In the genomic region with DNA sequence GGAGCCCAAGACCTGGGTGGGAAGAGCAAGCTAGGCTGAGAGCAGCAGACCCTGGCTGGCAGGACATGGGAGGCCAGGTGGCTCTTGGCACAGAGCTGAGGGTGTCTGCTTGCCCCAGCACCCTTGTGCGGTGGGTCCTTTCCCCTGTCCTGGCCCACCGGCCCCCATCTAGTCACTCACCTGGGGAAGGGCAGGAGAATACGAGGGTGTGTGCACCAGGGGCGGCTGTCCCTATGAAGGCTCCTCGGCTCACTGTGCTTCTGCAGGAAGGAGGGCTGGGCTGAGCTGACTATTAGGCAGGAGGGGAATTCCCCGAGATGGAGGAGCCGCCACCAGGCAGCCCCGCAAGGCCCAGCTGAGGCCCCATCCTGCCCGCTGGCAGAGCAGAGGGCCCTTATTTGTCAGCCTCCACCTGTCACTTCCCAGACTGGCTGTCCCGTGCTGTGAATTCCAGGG, we compare ENCODE assay signal across 8 cellular contexts. TPM values are rescaled to one million over a fixed set of nuclear protein-coding genes. Genes with fewer than 3 reads are reported as not detected.
A peak's percentile ranks its signal among the peaks of the same experiment; 100 is the strongest.
DNase-seq lines count a peak whose midpoint lies in the region; ATAC-seq and TF ChIP-seq lines count a peak whose summit lies in the region.

No MANE protein-coding gene starts in this region.

- H3K27me3 Mint-ChIP-seq in CD4-positive, alpha-beta T cell, result no peaks in the 10 kb centered on the region
- peaks cover 15% of the 10 kb centered on the region for H3K27me3 Mint-ChIP-seq in activated T-cell treated with anti-CD3 and anti-CD28 coated beads, Interleukin-2, amount 50 U/mL, for 72 hours (ENCODE audit: low read depth)
- no peaks in the 10 kb centered on the region for H3K27me3 Mint-ChIP-seq in naive B cell
- H3K27me3 Mint-ChIP-seq in endodermal cell (ENCODE audit: insufficient read depth), result peaks cover 10% of the 10 kb centered on the region

- H3K4me1 ChIP-seq in KMS-11 (ENCODE audit: low read depth, poor library complexity, severe bottlenecking) (peaks cover 52% of the 10 kb centered on the region), endodermal cell (ENCODE audit: control insufficient read depth, insufficient read depth, low read length) (peaks cover 1% of the 10 kb centered on the region)

- CTCF ChIA-PET in CD4-positive, alpha-beta T cell (lab: Charles Lee), result interaction anchor here (1.3 to 2.0 kb wide), 3 partner anchors 11 to 35 kb away, joined by 4 to 10 read pairs (median 4); no protein-coding TSS in a partner anchor

- ATAC-seq in CD4-positive, alpha-beta T cell (ENCODE audit: poor library complexity), result peak; percentile 81
- ATAC-seq in GM21360 (IDR thresholded peaks at IDR 0.05; ENCODE audit: unreplicated experiment), result peak; percentile 59
- ATAC-seq in activated T-cell treated with anti-CD3 and anti-CD28 coated beads, Interleukin-2, amount 50 U/mL, for 72 hours (replicated peaks in 1 of 2), result peak; percentile 76 to 82
- ATAC-seq in naive B cell (ENCODE audit: low read depth in 2 of 2), result peak; percentile 94 to 96

- no peaks in the 10 kb centered on the region for H3K9me3 ChIP-seq in CD4-positive, alpha-beta T cell (ENCODE audit: control insufficient read depth, low read length)
- no peaks in the 10 kb centered on the region for H3K9me3 ChIP-seq in endodermal cell (ENCODE audit: control insufficient read depth, low read length)

- H3K9ac ChIP-seq in KMS-11 (peak overlapping the region; percentile 39; the same call in 1 of the 2 replicates), endodermal cell (ENCODE audit: extremely low read depth, low read length, poor library complexity, severe bottlenecking) (no peak overlapping the region)

- H3K27ac Mint-ChIP-seq in CD4-positive, alpha-beta T cell, result peak overlapping the region; percentile 87
- H3K27ac Mint-ChIP-seq in activated T-cell treated with anti-CD3 and anti-CD28 coated beads, Interleukin-2, amount 50 U/mL, for 72 hours, result peak overlapping the region; percentile 64
- H3K27ac Mint-ChIP-seq in naive B cell (peak overlapping the region in 5 of 6 donors; percentile 48 to 92 (median 80)), endodermal cell (no peak overlapping the region)

- H3K4me3 ChIP-seq in KMS-11 (IDR thresholded peaks at IDR 0.05; ENCODE audit: insufficient read depth, low read depth, low read length) (no peak overlapping the region), endodermal cell (ENCODE audit: low read length) (no peak overlapping the region)

- DNase-seq in CD4-positive, alpha-beta T cell, result peak; percentile 40 to 67 (median 54)
- peak; percentile 77 to 80 for DNase-seq in activated T-cell treated with anti-CD3 and anti-CD28 coated beads, Interleukin-2, amount 50 U/mL, for 72 hours
- DNase-seq in naive B cell (peak; percentile 62), endodermal cell (no peak), NCI-H2081 treated with DMSO at 0.1 percent for 48 hours (lab: John Stamatoyannopoulos, UW) (no peak), NCI-H446 (lab: John Stamatoyannopoulos, UW) (no peak)

- no peaks in the 10 kb centered on the region for H3K9me3 Mint-ChIP-seq in CD4-positive, alpha-beta T cell
- H3K9me3 Mint-ChIP-seq in activated T-cell treated with anti-CD3 and anti-CD28 coated beads, Interleukin-2, amount 50 U/mL, for 72 hours, result no peaks in the 10 kb centered on the region
- H3K9me3 Mint-ChIP-seq in naive B cell, result no peaks in the 10 kb centered on the region
- H3K9me3 Mint-ChIP-seq in endodermal cell, result no peaks in the 10 kb centered on the region

- H3K36me3 ChIP-seq in KMS-11 (ENCODE audit: insufficient read depth) (no peaks in the 10 kb centered on the region), endodermal cell (ENCODE audit: control insufficient read depth, insufficient read depth, low read length) (no peaks in the 10 kb centered on the region)

- H3K27ac ChIP-seq in CD4-positive, alpha-beta T cell (ENCODE audit: low read depth, low read length), result no peak overlapping the region
- H3K27ac ChIP-seq in KMS-11 (peak overlapping the region; percentile 81; the same call in 1 of the 2 replicates), endodermal cell (ENCODE audit: low read depth, low read length) (no peak overlapping the region)

- TF ChIP-seq CTCF in CD4-positive, alpha-beta T cell (IDR thresholded peaks at IDR 0.05), result no peak
- no peak for TF ChIP-seq CTCF in KMS-11 (conservative IDR thresholded peaks at IDR 0.05; ENCODE audit: low read depth, low read length)
- TF ChIP-seq CTCF in endodermal cell (conservative IDR thresholded peaks at IDR 0.05), result no peak

- intact Hi-C loops in CD4-positive, alpha-beta T cell (cut with DNase I, micrococcal nuclease), result loop anchor here in 1 of 2 experiments (10.0 kb wide), 1 partner anchor 668 kb away; a partner anchor contains a TSS

- H3K36me3 Mint-ChIP-seq in CD4-positive, alpha-beta T cell (ENCODE audit: low read depth), result no peaks in the 10 kb centered on the region
- H3K36me3 Mint-ChIP-seq in activated T-cell treated with anti-CD3 and anti-CD28 coated beads, Interleukin-2, amount 50 U/mL, for 72 hours (ENCODE audit: insufficient read depth in 2 of 2), result peaks cover 9 to 18% of the 10 kb centered on the region in 2 donors
- H3K36me3 Mint-ChIP-seq in naive B cell (no peaks in the 10 kb centered on the region), endodermal cell (ENCODE audit: low read depth) (no peaks in the 10 kb centered on the region)

- POLR2A ChIA-PET in CD4-positive, alpha-beta T cell (lab: Charles Lee), result interaction anchor here (0.9 to 2.2 kb wide), 7 partner anchors 10 to 166 kb away, joined by 3 to 8 read pairs (median 5); a partner anchor contains a TSS

- H3K4me2 ChIP-seq in KMS-11, result peak overlapping the region; percentile 81

- no peaks in the 10 kb centered on the region for H4K20me1 ChIP-seq in KMS-11 (ENCODE audit: insufficient read depth)

- H3K4me3 Mint-ChIP-seq in CD4-positive, alpha-beta T cell, result peak overlapping the region; percentile 35
- peak overlapping the region; percentile 89 to 91 for H3K4me3 Mint-ChIP-seq in activated T-cell treated with anti-CD3 and anti-CD28 coated beads, Interleukin-2, amount 50 U/mL, for 72 hours
- H3K4me3 Mint-ChIP-seq in naive B cell (peak overlapping the region; percentile 6 to 67 (median 47)), endodermal cell (no peak overlapping the region)

- H3K79me2 ChIP-seq in KMS-11 (ENCODE audit: insufficient read depth, low read depth), result peaks cover 6% of the 10 kb centered on the region; the same call in 1 of the 2 replicates

- peaks cover 66% of the 10 kb centered on the region for H3K4me1 Mint-ChIP-seq in CD4-positive, alpha-beta T cell (ENCODE audit: low read depth)
- H3K4me1 Mint-ChIP-seq in activated T-cell treated with anti-CD3 and anti-CD28 coated beads, Interleukin-2, amount 50 U/mL, for 72 hours (ENCODE audit: low read depth), result peaks cover 81% of the 10 kb centered on the region
- H3K4me1 Mint-ChIP-seq in naive B cell (peaks cover 46 to 71% (median 57%) of the 10 kb centered on the region in 3 donors), endodermal cell (peaks cover 5% of the 10 kb centered on the region)

- WGBS in endodermal cell (ENCODE audit: insufficient coverage in 1 of 2, insufficient read length in 1 of 2), 2 experiments, result 92% methylated on average over 10 of the region's 10 CpGs; no CpG with 5 or more reads in 1 of the 2 experiments

- H2AFZ ChIP-seq in KMS-11 (ENCODE audit: low read depth), result peak overlapping the region; percentile 41; the same call in 1 of the 2 replicates

- H3K27me3 ChIP-seq in CD4-positive, alpha-beta T cell (ENCODE audit: control insufficient read depth, insufficient read depth, low read length), result no peaks in the 10 kb centered on the region
- H3K27me3 ChIP-seq in KMS-11 (ENCODE audit: insufficient read depth, low read depth), result no peaks in the 10 kb centered on the region
- peaks cover 6% of the 10 kb centered on the region for H3K27me3 ChIP-seq in endodermal cell (ENCODE audit: control insufficient read depth, insufficient read depth, low read length, poor library complexity, severe bottlenecking)

RNA-seq across cellular contexts. Expression of a gene that starts 6.1 kb away (rescaled TPM):
- 100 to 1,000 TPM; 110 to 115 TPM for total RNA-seq in CD4-positive, alpha-beta T cell
- 100 to 1,000 TPM; 358 to 420 TPM for total RNA-seq in activated T-cell treated with anti-CD3 and anti-CD28 coated beads, Interleukin-2, amount 50 U/mL, for 72 hours
- 10 to 100 TPM; 36.2 to 68.2 (median 55.5) TPM for polyA plus RNA-seq in naive B cell (ENCODE audit: low read depth in 6 of 6)
- total RNA-seq in endodermal cell, result 10 to 100 TPM; 51.3 to 52.2 TPM
- 33.0 TPM for polyA plus RNA-seq in endodermal cell (2013, experiment 1 of 2)
- 31.1 TPM for polyA plus RNA-seq in endodermal cell (2013, experiment 2 of 2)

Comparison
In these comparisons a context has a peak if more than half of its experiments do, and no peak if none do; other contexts are left out.
1. DNase-seq: peak in CD4-positive, alpha-beta T cell (10 of 10), activated T-cell treated with anti-CD3 and anti-CD28 coated beads, Interleukin-2, amount 50 U/mL, for 72 hours (2 of 2) and naive B cell (single experiment); none in endodermal cell (single experiment), NCI-H2081 treated with DMSO at 0.1 percent for 48 hours (single experiment) and NCI-H446 (0 of 2).
2. Peak in every context shown above with its lines, with median percentiles within 50 percentile points of each other: ATAC-seq.